In the genomic region with DNA sequence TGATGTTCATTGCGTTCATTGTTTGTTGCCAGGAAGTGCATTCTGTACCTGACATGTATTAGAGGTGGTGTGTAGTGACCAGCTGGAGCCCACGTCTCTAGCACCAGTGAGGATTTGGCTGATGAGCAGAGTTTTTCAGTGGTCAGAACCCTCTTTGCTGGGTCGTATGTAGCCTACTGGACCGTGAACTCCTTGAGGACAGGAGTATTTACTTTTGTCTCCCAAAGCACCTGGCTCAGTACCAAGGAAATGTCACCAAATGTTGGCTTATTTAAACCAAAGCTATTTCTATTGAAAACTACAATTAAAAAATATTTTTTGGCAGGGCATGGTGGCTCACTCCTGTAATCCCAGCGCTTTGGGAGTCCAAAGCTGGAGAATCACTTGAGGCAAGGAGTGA, we compare ENCODE assay signal across 20 cellular contexts.
"Had no signal": no experiment of that assay in that cellular context is flagged by ENCODE, and none has a peak within 500 bp of the region (broad histone marks: within the 10 kb centered on the region; RNA-seq: fewer than 3 reads in every experiment).

No MANE protein-coding gene starts in this region.

- H3K27ac ChIP-seq: adrenal gland, ascending aorta, brain microvascular endothelial cell, hepatocyte, lower lobe of right lung, prostate gland, upper lobe of right lung had no signal

- H2AFZ ChIP-seq: hepatocyte had no signal

- H3K4me2 ChIP-seq: hepatocyte had no signal

- H3K36me3 ChIP-seq: adrenal gland, ascending aorta, brain microvascular endothelial cell, lower lobe of right lung, ovary, prostate gland, upper lobe of right lung had no signal

- DNase-seq: activated CD8-positive, alpha-beta memory T cell treated with anti-CD3 and anti-CD28 coated beads for 24 hours; activated CD8-positive, alpha-beta memory T cell treated with anti-CD3 and anti-CD28 coated beads, Interleukin-2, amount 50 U/mL, for 4 hours; activated naive CD4-positive, alpha-beta T cell; activated T-cell treated with anti-CD3 and anti-CD28 coated beads, Interleukin-2, amount 50 U/mL, for 24 hours; adrenal gland; effector memory CD4-positive, alpha-beta T cell; foreskin melanocyte; immature natural killer cell; lower lobe of right lung; naive thymus-derived CD8-positive, alpha-beta T cell; ovary; stimulated activated CD4-positive, alpha-beta T cell treated with anti-CD3 and anti-CD28 coated beads, Interleukin-4, amount 100 ng/mL, for 24 hours; stimulated activated naive CD8-positive, alpha-beta T cell treated with anti-CD3 and anti-CD28 coated beads, Interleukin-15, Interleukin-2, amounts not matched to agents 100 U/mL and 50 U/mL, for 24 hours; T-helper 9 cell; upper lobe of right lung had no signal

- FAIRE-seq: colon had no signal

- H3K79me2 ChIP-seq: hepatocyte had no signal

- H3K4me3 ChIP-seq: adrenal gland, hepatocyte, lower lobe of right lung, ovary, prostate gland, upper lobe of right lung had no signal

- H3K4me1 ChIP-seq: adrenal gland, prostate gland, upper lobe of right lung had no signal

- H3K9me3 ChIP-seq: adrenal gland, ascending aorta, lower lobe of right lung, ovary, prostate gland, upper lobe of right lung had no signal

- H3K27me3 ChIP-seq: adrenal gland, ascending aorta, brain microvascular endothelial cell, hepatocyte, ovary, upper lobe of right lung had no signal
